Comparison of ENCODE assay signal across 7 cellular contexts in genomic region chr1:11158291-11158690, GRCh38. TPM values are rescaled to one million over a fixed set of nuclear protein-coding genes. Genes with fewer than 3 reads are reported as not detected.
DNase-seq lines count a peak whose midpoint lies in the region; ATAC-seq and TF ChIP-seq lines count a peak whose summit lies in the region.

No MANE protein-coding gene starts in this region.

- no peak overlapping the region for H3K9ac ChIP-seq in Karpas-422 (ENCODE audit: low read length)

- H3K9me3 ChIP-seq in Karpas-422 (ENCODE audit: low read length) = no peaks in the 10 kb centered on the region
- no peaks in the 10 kb centered on the region for H3K9me3 ChIP-seq in WERI-Rb-1 (ENCODE audit: severe bottlenecking)

- H3K4me2 ChIP-seq in Karpas-422 (ENCODE audit: low read depth, low read length, poor library complexity, severe bottlenecking) = no peak overlapping the region

- peaks cover 9% of the 10 kb centered on the region for H3K79me2 ChIP-seq in Karpas-422 (ENCODE audit: low read length)

- H3K4me3 ChIP-seq in Karpas-422 (ENCODE audit: low read length) (no peak overlapping the region), WERI-Rb-1 (ENCODE audit: low read depth, low read length) (no peak overlapping the region), skin epidermis (no peak overlapping the region)

- H2AFZ ChIP-seq in Karpas-422 (ENCODE audit: low read length) = no peak overlapping the region

- H3K27ac ChIP-seq in Karpas-422 (ENCODE audit: low read length) (peak overlapping the region; percentile 9; the same call in 1 of the 2 replicates), WERI-Rb-1 (peak overlapping the region; percentile 79), skin epidermis (peak overlapping the region in 15 of 21 experiments; percentile 9 to 78 (median 52))

- ATAC-seq in Right ventricle myocardium superior (ENCODE audit: poor library complexity) (peak; percentile 24), GM21737 (IDR thresholded peaks at IDR 0.05; ENCODE audit: unreplicated experiment) (no peak)

- in situ Hi-C loops in ACHN (cut with HindIII; ENCODE audit: low pct_ligation_motif_present, low pct_unique_long_range_greater_than_20kb, low sequenced_read_pairs) = no loop called here

- H3K4me1 ChIP-seq in Karpas-422 (ENCODE audit: low read length) = peaks cover 13% of the 10 kb centered on the region

- H3K27me3 ChIP-seq in Karpas-422 (ENCODE audit: low read length) = no peaks in the 10 kb centered on the region
- no peaks in the 10 kb centered on the region for H3K27me3 ChIP-seq in WERI-Rb-1 (ENCODE audit: insufficient read depth, low read depth, severe bottlenecking)

- H4K20me1 ChIP-seq in Karpas-422 (ENCODE audit: insufficient read depth, low read depth, low read length) = 0 out of 2 replicates have a peak, but pooled peaks cover 3% of the 10 kb centered on the region

- no peaks in the 10 kb centered on the region for H3K9me2 ChIP-seq in Karpas-422 (replicated peaks; ENCODE audit: insufficient read depth, low read length)

- no peak for TF ChIP-seq CTCF in WERI-Rb-1 (IDR thresholded peaks at IDR 0.05; ENCODE audit: low read depth, low read length)

- intact Hi-C loops in Right ventricle myocardium superior (cut with DNase I) = no loop called here

- H3K36me3 ChIP-seq in Karpas-422 (ENCODE audit: insufficient read depth, low read length) = peaks cover 15% of the 10 kb centered on the region; the same call in 1 of the 2 replicates
- peaks cover 38% of the 10 kb centered on the region for H3K36me3 ChIP-seq in WERI-Rb-1

- no peak for DNase-seq in Karpas-422
- DNase-seq in WERI-Rb-1 = no peak
- no peak for DNase-seq in Right ventricle myocardium superior
- no peak for DNase-seq in ACHN
- DNase-seq in RPMI8226 = no peak

RNA-seq across cellular contexts. Expression of gene ANGPTL7, which starts 30.9 kb away (rescaled TPM):
- not detected in 2 replicates for total RNA-seq in Karpas-422 (2014; rRNA removed; shearing (Covaris generic); ENCODE audit: low replicate concordance)
- 0.89 TPM for total RNA-seq in Right ventricle myocardium superior

RNA-seq across cellular contexts. Expression of gene EXOSC10, which starts 58.6 kb away (rescaled TPM):
- total RNA-seq in Karpas-422 (2014; rRNA removed; shearing (Covaris generic); ENCODE audit: low replicate concordance) = 47.8 and 72.0 TPM in 2 replicates
- total RNA-seq in Right ventricle myocardium superior = 15.8 TPM

Comparison
In these comparisons a context has a peak if more than half of its experiments do, and no peak if none do; other contexts are left out.
1. H3K27ac ChIP-seq: peak in every context shown above with its lines; median percentile 79 in WERI-Rb-1; 52 in skin epidermis; 9 in Karpas-422.